1 cellular context compared by ENCODE assay signal in genomic region chr19:34733266-34733825, GRCh38.
A peak's percentile ranks its signal among the peaks of the same experiment; 100 is the strongest.
TF ChIP-seq lines count a peak whose summit lies in the region.

No MANE protein-coding gene starts in this region.

TF ChIP-seq in HEK293, 187 proteins besides CTCF, POLR2A, EP300 and RAD21 (continued from another document and continues in another):
- TF ChIP-seq, protein P1, sequence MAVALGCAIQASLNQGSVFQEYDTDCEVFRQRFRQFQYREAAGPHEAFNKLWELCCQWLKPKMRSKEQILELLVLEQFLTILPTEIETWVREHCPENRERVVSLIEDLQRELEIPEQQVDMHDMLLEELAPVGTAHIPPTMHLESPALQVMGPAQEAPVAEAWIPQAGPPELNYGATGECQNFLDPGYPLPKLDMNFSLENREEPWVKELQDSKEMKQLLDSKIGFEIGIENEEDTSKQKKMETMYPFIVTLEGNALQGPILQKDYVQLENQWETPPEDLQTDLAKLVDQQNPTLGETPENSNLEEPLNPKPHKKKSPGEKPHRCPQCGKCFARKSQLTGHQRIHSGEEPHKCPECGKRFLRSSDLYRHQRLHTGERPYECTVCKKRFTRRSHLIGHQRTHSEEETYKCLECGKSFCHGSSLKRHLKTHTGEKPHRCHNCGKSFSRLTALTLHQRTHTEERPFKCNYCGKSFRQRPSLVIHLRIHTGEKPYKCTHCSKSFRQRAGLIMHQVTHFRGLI (tag by site-specific recombination; IDR thresholded peaks at IDR 0.05): no peak; the same call in 1 of the 2 replicates
- TF ChIP-seq ZNF266 (tag by site-specific recombination; IDR thresholded peaks at IDR 0.05; ENCODE audit: low read depth): no peak
- TF ChIP-seq ZSCAN16 (tag by site-specific recombination; IDR thresholded peaks at IDR 0.05): no peak
- no peak for TF ChIP-seq INSM2 (tag by site-specific recombination; IDR thresholded peaks at IDR 0.05)
- TF ChIP-seq GLIS1 (tag by site-specific recombination; IDR thresholded peaks at IDR 0.05): no peak
- TF ChIP-seq ZFP3 (tag by site-specific recombination; IDR thresholded peaks at IDR 0.05; ENCODE audit: low read depth): no peak
- TF ChIP-seq ZXDB (tag by site-specific recombination; IDR thresholded peaks at IDR 0.05): no peak
- TF ChIP-seq PBX3 (CRISPR knock-in tag; IDR thresholded peaks at IDR 0.05): no peak
- TF ChIP-seq ZNF747 (tag by site-specific recombination; IDR thresholded peaks at IDR 0.05): no peak
- TF ChIP-seq ZBTB8A (tag by site-specific recombination; IDR thresholded peaks at IDR 0.05): no peak
- no peak for TF ChIP-seq ZNF37A (tag by site-specific recombination; IDR thresholded peaks at IDR 0.05)
- TF ChIP-seq ZNF19 (tag by site-specific recombination; IDR thresholded peaks at IDR 0.05; ENCODE audit: low read depth): no peak
- no peak for TF ChIP-seq ZNF626 (tag by site-specific recombination; IDR thresholded peaks at IDR 0.05)
- TF ChIP-seq ZNF324 (tag by site-specific recombination; IDR thresholded peaks at IDR 0.05): no peak
- no peak for TF ChIP-seq ZSCAN18 (tag by site-specific recombination; IDR thresholded peaks at IDR 0.05)
- no peak for TF ChIP-seq ZNF76 (tag by site-specific recombination; IDR thresholded peaks at IDR 0.05; ENCODE audit: borderline replicate concordance, low read depth)
- 0 out of 2 replicates have a peak, but pooled peaks have one; percentile 22 for TF ChIP-seq ZNF23 (tag by site-specific recombination; IDR thresholded peaks at IDR 0.05; ENCODE audit: borderline replicate concordance)
- no peak for TF ChIP-seq ZNF138 (tag by site-specific recombination; IDR thresholded peaks at IDR 0.05; ENCODE audit: borderline replicate concordance)
- TF ChIP-seq ZNF302 (tag by site-specific recombination; IDR thresholded peaks at IDR 0.05; ENCODE audit: low read depth): no peak
- TF ChIP-seq MZF1 (tag by site-specific recombination; IDR thresholded peaks at IDR 0.05; ENCODE audit: borderline replicate concordance): no peak
- TF ChIP-seq ZNF280C (tag by site-specific recombination; IDR thresholded peaks at IDR 0.05): no peak
- TF ChIP-seq ZNF623 (tag by site-specific recombination; IDR thresholded peaks at IDR 0.05): no peak; the same call in 1 of the 2 replicates
- TF ChIP-seq ZNF354C (tag by site-specific recombination; IDR thresholded peaks at IDR 0.05; ENCODE audit: borderline replicate concordance, low read depth): no peak
- TF ChIP-seq, protein P2, sequence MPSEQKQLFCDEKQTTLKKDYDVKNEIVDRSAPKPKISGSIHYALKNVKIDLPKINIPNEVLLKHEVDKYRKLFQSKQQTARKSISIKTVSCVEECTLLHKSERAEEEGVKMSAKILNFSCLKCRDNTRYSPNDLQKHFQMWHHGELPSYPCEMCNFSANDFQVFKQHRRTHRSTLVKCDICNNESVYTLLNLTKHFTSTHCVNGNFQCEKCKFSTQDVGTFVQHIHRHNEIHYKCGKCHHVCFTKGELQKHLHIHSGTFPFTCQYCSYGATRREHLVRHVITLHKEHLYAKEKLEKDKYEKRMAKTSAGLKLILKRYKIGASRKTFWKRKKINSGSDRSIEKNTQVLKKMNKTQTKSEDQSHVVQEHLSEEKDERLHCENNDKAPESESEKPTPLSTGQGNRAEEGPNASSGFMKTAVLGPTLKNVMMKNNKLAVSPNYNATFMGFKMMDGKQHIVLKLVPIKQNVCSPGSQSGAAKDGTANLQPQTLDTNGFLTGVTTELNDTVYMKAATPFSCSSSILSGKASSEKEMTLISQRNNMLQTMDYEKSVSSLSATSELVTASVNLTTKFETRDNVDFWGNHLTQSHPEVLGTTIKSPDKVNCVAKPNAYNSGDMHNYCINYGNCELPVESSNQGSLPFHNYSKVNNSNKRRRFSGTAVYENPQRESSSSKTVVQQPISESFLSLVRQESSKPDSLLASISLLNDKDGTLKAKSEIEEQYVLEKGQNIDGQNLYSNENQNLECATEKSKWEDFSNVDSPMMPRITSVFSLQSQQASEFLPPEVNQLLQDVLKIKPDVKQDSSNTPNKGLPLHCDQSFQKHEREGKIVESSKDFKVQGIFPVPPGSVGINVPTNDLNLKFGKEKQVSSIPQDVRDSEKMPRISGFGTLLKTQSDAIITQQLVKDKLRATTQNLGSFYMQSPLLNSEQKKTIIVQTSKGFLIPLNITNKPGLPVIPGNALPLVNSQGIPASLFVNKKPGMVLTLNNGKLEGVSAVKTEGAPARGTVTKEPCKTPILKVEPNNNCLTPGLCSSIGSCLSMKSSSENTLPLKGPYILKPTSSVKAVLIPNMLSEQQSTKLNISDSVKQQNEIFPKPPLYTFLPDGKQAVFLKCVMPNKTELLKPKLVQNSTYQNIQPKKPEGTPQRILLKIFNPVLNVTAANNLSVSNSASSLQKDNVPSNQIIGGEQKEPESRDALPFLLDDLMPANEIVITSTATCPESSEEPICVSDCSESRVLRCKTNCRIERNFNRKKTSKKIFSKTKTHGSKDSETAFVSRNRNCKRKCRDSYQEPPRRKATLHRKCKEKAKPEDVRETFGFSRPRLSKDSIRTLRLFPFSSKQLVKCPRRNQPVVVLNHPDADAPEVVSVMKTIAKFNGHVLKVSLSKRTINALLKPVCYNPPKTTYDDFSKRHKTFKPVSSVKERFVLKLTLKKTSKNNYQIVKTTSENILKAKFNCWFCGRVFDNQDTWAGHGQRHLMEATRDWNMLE (tag by site-specific recombination; conservative IDR thresholded peaks at IDR 0.05; ENCODE audit: low read depth): no peak
- TF ChIP-seq ZFHX2 (tag by site-specific recombination; conservative IDR thresholded peaks at IDR 0.05): no peak; the same call in 1 of the 2 replicates
- TF ChIP-seq ZFP69B (tag by site-specific recombination; IDR thresholded peaks at IDR 0.05): no peak
- TF ChIP-seq ZNF335 (tag by site-specific recombination; conservative IDR thresholded peaks at IDR 0.05): no peak
- TF ChIP-seq ZNF155 (tag by site-specific recombination; IDR thresholded peaks at IDR 0.05): no peak
- TF ChIP-seq PRDM4 (tag by site-specific recombination; IDR thresholded peaks at IDR 0.05): no peak
- TF ChIP-seq GLI2 (tag by site-specific recombination; IDR thresholded peaks at IDR 0.05; ENCODE audit: borderline replicate concordance, low read depth): no peak
- no peak for TF ChIP-seq ZNF146 (tag by site-specific recombination; IDR thresholded peaks at IDR 0.05)
- no peak for TF ChIP-seq KLF7 (tag by site-specific recombination; IDR thresholded peaks at IDR 0.05; ENCODE audit: borderline replicate concordance)
- TF ChIP-seq KLF16 (tag by site-specific recombination; IDR thresholded peaks at IDR 0.05): peak; percentile 93
- TF ChIP-seq ZNF530 (tag by site-specific recombination; IDR thresholded peaks at IDR 0.05; ENCODE audit: low read depth): no peak
- 0 out of 2 replicates have a peak, but pooled peaks have one; percentile 5 for TF ChIP-seq ZNF10 (tag by site-specific recombination; IDR thresholded peaks at IDR 0.05)
- TF ChIP-seq ZNF571 (tag by site-specific recombination; IDR thresholded peaks at IDR 0.05): no peak
- TF ChIP-seq ZNF175 (tag by site-specific recombination; IDR thresholded peaks at IDR 0.05): no peak
- no peak for TF ChIP-seq ZNF114 (tag by site-specific recombination; IDR thresholded peaks at IDR 0.05)
- TF ChIP-seq ZNF311 (tag by site-specific recombination; IDR thresholded peaks at IDR 0.05; ENCODE audit: borderline replicate concordance): no peak
- no peak for TF ChIP-seq ZNF558 (tag by site-specific recombination; IDR thresholded peaks at IDR 0.05)
- TF ChIP-seq ZNF184 (tag by site-specific recombination; IDR thresholded peaks at IDR 0.05): no peak
- TF ChIP-seq ZNF174 (tag by site-specific recombination; IDR thresholded peaks at IDR 0.05): 0 out of 2 replicates have a peak, but pooled peaks have one; percentile 21
- no peak for TF ChIP-seq TRIM28 (IDR thresholded peaks at IDR 0.05; ENCODE audit: borderline replicate concordance, low read length)
- TF ChIP-seq, protein P3, sequence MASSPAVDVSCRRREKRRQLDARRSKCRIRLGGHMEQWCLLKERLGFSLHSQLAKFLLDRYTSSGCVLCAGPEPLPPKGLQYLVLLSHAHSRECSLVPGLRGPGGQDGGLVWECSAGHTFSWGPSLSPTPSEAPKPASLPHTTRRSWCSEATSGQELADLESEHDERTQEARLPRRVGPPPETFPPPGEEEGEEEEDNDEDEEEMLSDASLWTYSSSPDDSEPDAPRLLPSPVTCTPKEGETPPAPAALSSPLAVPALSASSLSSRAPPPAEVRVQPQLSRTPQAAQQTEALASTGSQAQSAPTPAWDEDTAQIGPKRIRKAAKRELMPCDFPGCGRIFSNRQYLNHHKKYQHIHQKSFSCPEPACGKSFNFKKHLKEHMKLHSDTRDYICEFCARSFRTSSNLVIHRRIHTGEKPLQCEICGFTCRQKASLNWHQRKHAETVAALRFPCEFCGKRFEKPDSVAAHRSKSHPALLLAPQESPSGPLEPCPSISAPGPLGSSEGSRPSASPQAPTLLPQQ (tag by site-specific recombination; IDR thresholded peaks at IDR 0.05): peak; percentile 65; the same call in 1 of the 2 replicates
- TF ChIP-seq, protein P4, sequence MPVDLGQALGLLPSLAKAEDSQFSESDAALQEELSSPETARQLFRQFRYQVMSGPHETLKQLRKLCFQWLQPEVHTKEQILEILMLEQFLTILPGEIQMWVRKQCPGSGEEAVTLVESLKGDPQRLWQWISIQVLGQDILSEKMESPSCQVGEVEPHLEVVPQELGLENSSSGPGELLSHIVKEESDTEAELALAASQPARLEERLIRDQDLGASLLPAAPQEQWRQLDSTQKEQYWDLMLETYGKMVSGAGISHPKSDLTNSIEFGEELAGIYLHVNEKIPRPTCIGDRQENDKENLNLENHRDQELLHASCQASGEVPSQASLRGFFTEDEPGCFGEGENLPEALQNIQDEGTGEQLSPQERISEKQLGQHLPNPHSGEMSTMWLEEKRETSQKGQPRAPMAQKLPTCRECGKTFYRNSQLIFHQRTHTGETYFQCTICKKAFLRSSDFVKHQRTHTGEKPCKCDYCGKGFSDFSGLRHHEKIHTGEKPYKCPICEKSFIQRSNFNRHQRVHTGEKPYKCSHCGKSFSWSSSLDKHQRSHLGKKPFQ (tag by site-specific recombination; IDR thresholded peaks at IDR 0.05): peak; percentile 72
- no peak for TF ChIP-seq ZNF248 (tag by site-specific recombination; IDR thresholded peaks at IDR 0.05)
- TF ChIP-seq ZNF624 (tag by site-specific recombination; IDR thresholded peaks at IDR 0.05): no peak
- TF ChIP-seq SP2 (tag by site-specific recombination; IDR thresholded peaks at IDR 0.05): peak; percentile 18; the same call in 1 of the 2 replicates
